40 cellular contexts compared by ENCODE assay signal in the genomic region with DNA sequence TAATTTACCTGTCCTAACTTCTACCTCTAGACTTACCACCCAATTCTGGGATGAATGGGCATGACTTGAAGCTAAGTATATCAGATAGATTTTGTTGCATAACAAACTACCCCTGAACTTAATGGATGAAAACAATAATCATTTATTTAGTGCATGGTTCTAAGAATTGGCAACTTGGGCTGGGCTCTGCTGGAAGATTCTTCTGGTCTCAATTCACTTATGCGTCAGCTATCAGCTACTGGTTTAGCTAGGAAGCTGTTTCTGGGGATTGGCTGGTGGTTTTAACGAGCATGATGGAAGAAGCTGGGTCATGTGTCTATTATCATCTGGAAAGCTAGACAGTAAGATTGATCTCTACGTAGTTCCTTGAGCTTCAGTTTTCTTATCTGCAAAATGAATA.
"Had no signal": no experiment of that assay in that cellular context is flagged by ENCODE, and none has a peak within 500 bp of the region (broad histone marks: within the 10 kb centered on the region; RNA-seq: fewer than 3 reads in every experiment).

No MANE protein-coding gene starts in this region.

- H3K4me3 Mint-ChIP-seq: activated naive CD4-positive, alpha-beta T cell treated with anti-CD3 and anti-CD28 coated beads for 36 hours; activated naive CD4-positive, alpha-beta T cell treated with anti-CD3 and anti-CD28 coated beads, Interleukin-2, amount 10 ng/mL, durations not matched to agents 7 days and 5 days; activated naive CD4-positive, alpha-beta T cell treated with anti-CD3 and anti-CD28 coated beads, Interleukin-2, amount 50 U/mL, for 24 hours; activated naive CD8-positive, alpha-beta T cell; activated naive CD8-positive, alpha-beta T cell treated with anti-CD3 and anti-CD28 coated beads for 36 hours; activated naive CD8-positive, alpha-beta T cell treated with anti-CD3 and anti-CD28 coated beads, Interleukin-2, amount 10 ng/mL, durations not matched to agents 7 days and 5 days; activated naive CD8-positive, alpha-beta T cell treated with anti-CD3 and anti-CD28 coated beads, Interleukin-2, amount 50 U/mL, for 24 hours; activated T-cell treated with anti-CD3 and anti-CD28 coated beads, Interleukin-2, amount 50 U/mL, for 24 hours; activated T-cell treated with anti-CD3 and anti-CD28 coated beads, Interleukin-2, amount 50 U/mL, for 4 hours; activated T-cell treated with anti-CD3 and anti-CD28 coated beads, Interleukin-2, amount 50 U/mL, for 72 hours; activated T-helper 1 cell treated with anti-CD3 and anti-CD28 coated beads, Interleukin-12 subunit alpha, Interleukin-12 subunit beta, Interleukin-2, Interleukin-4 antibody, amounts not matched to agents 30 ng/mL and 10 ng/mL and 1 ng/mL, durations not matched to agents 14 hours and 24 hours and 36 hours; activated T-helper 17 cell treated with anti-CD3 and anti-CD28 coated beads, Interleukin-2, amount 50 U/mL, for 72 hours; brain; central memory CD8-positive, alpha-beta T cell had no signal

- H3K27ac ChIP-seq: adrenal gland, ascending aorta, body of pancreas, brain microvascular endothelial cell, breast epithelium, cardiac muscle cell had no signal

- DNase-seq: activated effector memory CD4-positive, alpha-beta T cell treated with anti-CD3 and anti-CD28 coated beads, Interleukin-2, amount 50 U/mL, for 16 hours; activated effector memory CD4-positive, alpha-beta T cell treated with Interleukin-2 at 50 U/mL for 16 hours; activated gamma-delta T cell; activated gamma-delta T cell treated with Interleukin-2 at 50 U/mL for 16 hours; activated naive CD4-positive, alpha-beta T cell; activated naive CD4-positive, alpha-beta T cell treated with anti-CD3 and anti-CD28 coated beads for 36 hours; activated naive CD4-positive, alpha-beta T cell treated with anti-CD3 and anti-CD28 coated beads, Interleukin-2, amount 10 ng/mL, durations not matched to agents 7 days and 5 days; activated naive CD4-positive, alpha-beta T cell treated with anti-CD3 and anti-CD28 coated beads, Interleukin-2, amount 50 U/mL, for 16 hours; activated naive CD4-positive, alpha-beta T cell treated with Interleukin-2 at 50 U/mL for 16 hours; activated naive CD8-positive, alpha-beta T cell treated with anti-CD3 and anti-CD28 coated beads for 36 hours; activated naive CD8-positive, alpha-beta T cell treated with anti-CD3 and anti-CD28 coated beads, Interleukin-2, amount 10 ng/mL, durations not matched to agents 7 days and 5 days; activated naive CD8-positive, alpha-beta T cell treated with anti-CD3 and anti-CD28 coated beads, Interleukin-2, amount 50 U/mL, for 24 hours; activated T-cell treated with anti-CD3 and anti-CD28 coated beads, Interleukin-2, amount 50 U/mL, for 1 hour; activated T-cell treated with anti-CD3 and anti-CD28 coated beads, Interleukin-2, amount 50 U/mL, for 24 hours; activated T-cell treated with anti-CD3 and anti-CD28 coated beads, Interleukin-2, amount 50 U/mL, for 4 hours; activated T-cell treated with anti-CD3 and anti-CD28 coated beads, Interleukin-2, amount 50 U/mL, for 48 hours; activated T-cell treated with anti-CD3 and anti-CD28 coated beads, Interleukin-2, amount 50 U/mL, for 72 hours; adrenal gland; amniotic stem cell; amygdala; anterior cingulate cortex; aorta; body of pancreas; brain microvascular endothelial cell; caudate nucleus; central memory CD4-positive, alpha-beta T cell; cerebellar nuclear complex had no signal

- H3K27me3 ChIP-seq: adrenal gland, ascending aorta, body of pancreas, brain microvascular endothelial cell, breast epithelium, cardiac muscle cell had no signal

- H3K9me3 ChIP-seq: adrenal gland had no signal

- H3K9me3 Mint-ChIP-seq: activated naive CD4-positive, alpha-beta T cell treated with anti-CD3 and anti-CD28 coated beads, Interleukin-2, amount 10 ng/mL, durations not matched to agents 7 days and 5 days; activated naive CD4-positive, alpha-beta T cell treated with anti-CD3 and anti-CD28 coated beads, Interleukin-2, amount 50 U/mL, for 24 hours; activated naive CD4-positive, alpha-beta T cell treated with anti-CD3 and anti-CD28 coated beads, Interleukin-2, amount 50 U/mL, for 72 hours; activated naive CD8-positive, alpha-beta T cell treated with anti-CD3 and anti-CD28 coated beads, Interleukin-2, amount 10 ng/mL, durations not matched to agents 7 days and 5 days; activated naive CD8-positive, alpha-beta T cell treated with anti-CD3 and anti-CD28 coated beads, Interleukin-2, amount 50 U/mL, for 24 hours; activated T-cell treated with anti-CD3 and anti-CD28 coated beads, Interleukin-2, amount 50 U/mL, for 4 hours; activated T-helper 1 cell treated with anti-CD3 and anti-CD28 coated beads, Interleukin-12 subunit alpha, Interleukin-12 subunit beta, Interleukin-2, Interleukin-4 antibody, amounts not matched to agents 30 ng/mL and 10 ng/mL and 1 ng/mL, durations not matched to agents 14 hours and 24 hours and 36 hours; activated T-helper 17 cell treated with anti-CD3 and anti-CD28 coated beads, Interleukin-2, amount 50 U/mL, for 72 hours; activated T-helper 2 cell treated with anti-CD3 and anti-CD28 coated beads, Interferon-gamma antibody, Interleukin-2, Interleukin-4, amounts not matched to agents 10 μg/mL and 5 μg/mL and 100 μg/mL, durations not matched to agents 14 hours and 24 hours and 36 hours; central memory CD8-positive, alpha-beta T cell had no signal

- FAIRE-seq: astrocyte, bronchial epithelial cell had no signal

- H3K4me3 ChIP-seq: adrenal gland, ascending aorta, body of pancreas, breast epithelium, cardiac muscle cell had no signal

- H3K36me3 Mint-ChIP-seq: activated naive CD4-positive, alpha-beta T cell treated with anti-CD3 and anti-CD28 coated beads, Interleukin-2, amount 10 ng/mL, durations not matched to agents 7 days and 5 days; activated naive CD4-positive, alpha-beta T cell treated with anti-CD3 and anti-CD28 coated beads, Interleukin-2, amount 50 U/mL, for 24 hours; activated naive CD4-positive, alpha-beta T cell treated with anti-CD3 and anti-CD28 coated beads, Interleukin-2, amount 50 U/mL, for 72 hours; activated naive CD8-positive, alpha-beta T cell; activated naive CD8-positive, alpha-beta T cell treated with anti-CD3 and anti-CD28 coated beads for 36 hours; activated naive CD8-positive, alpha-beta T cell treated with anti-CD3 and anti-CD28 coated beads, Interleukin-2, amount 10 ng/mL, durations not matched to agents 7 days and 5 days had no signal

- H3K4me1 ChIP-seq: adrenal gland, ascending aorta, body of pancreas, breast epithelium had no signal

- ATAC-seq: activated naive CD4-positive, alpha-beta T cell treated with anti-CD3 and anti-CD28 coated beads, Interleukin-2, amount 50 U/mL, for 72 hours; activated naive CD8-positive, alpha-beta T cell treated with anti-CD3 and anti-CD28 coated beads, Interleukin-2, amount 50 U/mL, for 24 hours; activated T-cell treated with anti-CD3 and anti-CD28 coated beads, Interleukin-2, amount 50 U/mL, for 4 hours; activated T-cell treated with anti-CD3 and anti-CD28 coated beads, Interleukin-2, amount 50 U/mL, for 72 hours; activated T-helper 17 cell treated with anti-CD3 and anti-CD28 coated beads, Interleukin-2, amount 50 U/mL, for 72 hours; body of pancreas had no signal

- H3K36me3 ChIP-seq: adrenal gland, ascending aorta, brain microvascular endothelial cell, breast epithelium, cardiac muscle cell had no signal

- H3K27ac Mint-ChIP-seq: activated naive CD4-positive, alpha-beta T cell treated with anti-CD3 and anti-CD28 coated beads for 36 hours; activated naive CD4-positive, alpha-beta T cell treated with anti-CD3 and anti-CD28 coated beads, Interleukin-2, amount 10 ng/mL, durations not matched to agents 7 days and 5 days; activated naive CD4-positive, alpha-beta T cell treated with anti-CD3 and anti-CD28 coated beads, Interleukin-2, amount 50 U/mL, for 24 hours; activated naive CD4-positive, alpha-beta T cell treated with anti-CD3 and anti-CD28 coated beads, Interleukin-2, amount 50 U/mL, for 72 hours; activated naive CD8-positive, alpha-beta T cell; activated naive CD8-positive, alpha-beta T cell treated with anti-CD3 and anti-CD28 coated beads for 36 hours; activated naive CD8-positive, alpha-beta T cell treated with anti-CD3 and anti-CD28 coated beads, Interleukin-2, amount 10 ng/mL, durations not matched to agents 7 days and 5 days; activated naive CD8-positive, alpha-beta T cell treated with anti-CD3 and anti-CD28 coated beads, Interleukin-2, amount 50 U/mL, for 24 hours; activated T-cell treated with anti-CD3 and anti-CD28 coated beads, Interleukin-2, amount 50 U/mL, for 24 hours; activated T-cell treated with anti-CD3 and anti-CD28 coated beads, Interleukin-2, amount 50 U/mL, for 72 hours; activated T-helper 1 cell treated with anti-CD3 and anti-CD28 coated beads, Interleukin-12 subunit alpha, Interleukin-12 subunit beta, Interleukin-2, Interleukin-4 antibody, amounts not matched to agents 30 ng/mL and 10 ng/mL and 1 ng/mL, durations not matched to agents 14 hours and 24 hours and 36 hours; activated T-helper 17 cell treated with anti-CD3 and anti-CD28 coated beads, Interleukin-2, amount 50 U/mL, for 72 hours; activated T-helper 2 cell treated with anti-CD3 and anti-CD28 coated beads, Interferon-gamma antibody, Interleukin-2, Interleukin-4, amounts not matched to agents 10 μg/mL and 5 μg/mL and 100 μg/mL, durations not matched to agents 14 hours and 24 hours and 36 hours; brain had no signal

- H3K27me3 Mint-ChIP-seq: activated naive CD4-positive, alpha-beta T cell treated with anti-CD3 and anti-CD28 coated beads, Interleukin-2, amount 10 ng/mL, durations not matched to agents 7 days and 5 days; activated naive CD4-positive, alpha-beta T cell treated with anti-CD3 and anti-CD28 coated beads, Interleukin-2, amount 50 U/mL, for 24 hours; activated naive CD8-positive, alpha-beta T cell; activated naive CD8-positive, alpha-beta T cell treated with anti-CD3 and anti-CD28 coated beads for 36 hours; activated naive CD8-positive, alpha-beta T cell treated with anti-CD3 and anti-CD28 coated beads, Interleukin-2, amount 50 U/mL, for 24 hours; brain had no signal

- H3K4me1 Mint-ChIP-seq: activated naive CD4-positive, alpha-beta T cell treated with anti-CD3 and anti-CD28 coated beads, Interleukin-2, amount 10 ng/mL, durations not matched to agents 7 days and 5 days; activated naive CD4-positive, alpha-beta T cell treated with anti-CD3 and anti-CD28 coated beads, Interleukin-2, amount 50 U/mL, for 24 hours; activated naive CD8-positive, alpha-beta T cell treated with anti-CD3 and anti-CD28 coated beads for 36 hours; activated naive CD8-positive, alpha-beta T cell treated with anti-CD3 and anti-CD28 coated beads, Interleukin-2, amount 10 ng/mL, durations not matched to agents 7 days and 5 days; activated naive CD8-positive, alpha-beta T cell treated with anti-CD3 and anti-CD28 coated beads, Interleukin-2, amount 50 U/mL, for 24 hours; activated T-helper 17 cell treated with anti-CD3 and anti-CD28 coated beads, Interleukin-2, amount 50 U/mL, for 72 hours; brain; central memory CD8-positive, alpha-beta T cell had no signal
